ENCODE assay signal across 8 cellular contexts in the genomic region with DNA sequence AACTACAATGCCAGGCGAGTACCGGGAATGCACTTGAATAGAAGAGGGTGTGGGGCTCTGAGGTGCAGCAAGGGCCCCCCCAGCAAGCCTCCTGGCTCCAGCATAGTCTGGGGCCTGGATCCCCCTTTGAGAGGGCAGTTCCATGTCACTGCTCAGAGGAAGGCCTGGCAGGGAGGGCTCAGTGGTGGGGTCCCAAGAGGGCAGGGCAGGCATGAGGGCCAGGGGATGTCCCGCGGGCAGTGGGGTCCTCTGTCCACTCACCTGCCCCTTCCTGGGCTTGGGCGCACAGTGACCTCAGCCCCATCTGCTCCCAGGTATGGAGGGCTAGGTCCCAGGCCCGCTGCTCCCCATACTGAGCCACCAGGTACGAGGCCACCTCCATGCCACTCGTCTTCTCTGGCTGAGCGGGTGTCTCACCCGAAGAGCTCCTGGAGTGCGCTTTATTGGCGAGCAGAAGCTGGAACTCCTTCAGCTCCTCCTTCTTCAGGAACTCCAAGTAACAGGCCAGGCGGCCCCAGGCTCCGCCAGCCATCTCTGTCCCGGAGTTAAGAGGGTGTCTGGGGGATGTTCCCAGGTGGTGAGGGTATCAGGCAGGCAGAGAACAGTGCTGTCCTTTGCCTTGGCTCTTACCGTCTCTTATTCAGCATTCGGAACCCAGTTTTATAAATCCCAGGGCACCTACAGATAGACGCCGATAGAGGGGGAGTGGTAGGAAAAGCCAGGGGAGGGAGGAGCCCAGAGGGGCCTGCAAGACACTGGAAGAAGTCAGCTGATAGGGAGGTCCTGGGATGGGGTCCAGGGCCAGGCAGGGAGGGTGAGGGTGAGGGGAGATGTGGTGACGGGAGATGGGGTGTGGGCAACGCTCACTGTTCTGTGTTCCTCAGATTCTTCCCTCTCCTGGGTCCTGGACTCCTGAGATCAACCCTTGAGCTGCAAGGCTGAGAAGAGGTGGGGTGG.
DNase-seq lines count a peak whose midpoint lies in the region; ATAC-seq and TF ChIP-seq lines count a peak whose summit lies in the region.

No MANE protein-coding gene starts in this region.

- ATAC-seq in HG03108 (IDR thresholded peaks at IDR 0.05; ENCODE audit: unreplicated experiment) = peak; percentile 3
- no peak for ATAC-seq in GM18870 (IDR thresholded peaks at IDR 0.05; ENCODE audit: unreplicated experiment)

- H3K36me3 ChIP-seq in brain microvascular endothelial cell (replicated peaks) = no peaks in the 10 kb centered on the region
- no peaks in the 10 kb centered on the region for H3K36me3 ChIP-seq in muscle layer of colon (ENCODE audit: insufficient read depth, low read length)

- TF ChIP-seq CTCF in GM12864 (IDR thresholded peaks at IDR 0.05; ENCODE audit: low read depth, low read length, missing control alignments) = peak; percentile 7
- no peak for TF ChIP-seq CTCF in brain microvascular endothelial cell (IDR thresholded peaks at IDR 0.05; ENCODE audit: low read depth, low read length, missing control alignments)

- H3K27ac ChIP-seq in brain microvascular endothelial cell (peak overlapping the region; percentile 50), muscle layer of colon (ENCODE audit: low read depth, low read length) (peak overlapping the region; percentile 61)

- peaks cover 26% of the 10 kb centered on the region for H3K4me1 ChIP-seq in muscle layer of colon (ENCODE audit: insufficient read depth, low read length)

- in situ Hi-C loops in brain microvascular endothelial cell (cut with HindIII; ENCODE audit: low pct_ligation_motif_present, low sequenced_read_pairs) = loop anchor here (25.0 kb wide), 1 partner anchor 829 kb away; no protein-coding TSS in a partner anchor

- DNase-seq in GM12864 (ENCODE audit: low read depth) (no peak), brain microvascular endothelial cell (no peak), NCI-H1930 (lab: John Stamatoyannopoulos, UW) (no peak)
- DNase-seq in central memory CD4-positive, alpha-beta T cell = no peak
- DNase-seq in NK-92 treated with Interleukin-12 subunit alpha and Interleukin-12 subunit beta, amount 100 ng/mL, for 24 hours (lab: John Stamatoyannopoulos, UW) = no peak

- H3K27me3 ChIP-seq in brain microvascular endothelial cell (replicated peaks) (no peaks in the 10 kb centered on the region), muscle layer of colon (ENCODE audit: control insufficient read depth in 1 of 2, insufficient read depth in 2 of 2, low read length in 2 of 2) (no peaks in the 10 kb centered on the region)

- H3K9me3 ChIP-seq in muscle layer of colon (ENCODE audit: low read length) = no peaks in the 10 kb centered on the region

- H3K4me3 ChIP-seq in GM12864 (ENCODE audit: low read depth, low read length) (peak overlapping the region; percentile 68), brain microvascular endothelial cell (ENCODE audit: low read depth, low read length) (peak overlapping the region; percentile 44), muscle layer of colon (ENCODE audit: low read depth in 1 of 2, low read length in 2 of 2) (peak overlapping the region; percentile 22 to 69)

- H3K9ac ChIP-seq in muscle layer of colon (ENCODE audit: low read length) = no peak overlapping the region
